2 cellular contexts compared by ENCODE assay signal in genomic region chr17:81703747-81704654, GRCh38.
TF ChIP-seq lines count a peak whose summit lies in the region.

No MANE protein-coding gene starts in this region.

TF ChIP-seq in HEK293, 187 proteins besides CTCF, POLR2A, EP300 and RAD21:
- TF ChIP-seq ZNF341 (tag by site-specific recombination; IDR thresholded peaks at IDR 0.05; ENCODE audit: low read depth) (peak; percentile 42; the same call in 1 of the 2 replicates), ZNF585B (tag by site-specific recombination; IDR thresholded peaks at IDR 0.05) (no peak), ZSCAN5A (tag by site-specific recombination; IDR thresholded peaks at IDR 0.05) (0 out of 2 replicates have a peak, but pooled peaks have one; percentile 4)
- TF ChIP-seq, protein P1, sequence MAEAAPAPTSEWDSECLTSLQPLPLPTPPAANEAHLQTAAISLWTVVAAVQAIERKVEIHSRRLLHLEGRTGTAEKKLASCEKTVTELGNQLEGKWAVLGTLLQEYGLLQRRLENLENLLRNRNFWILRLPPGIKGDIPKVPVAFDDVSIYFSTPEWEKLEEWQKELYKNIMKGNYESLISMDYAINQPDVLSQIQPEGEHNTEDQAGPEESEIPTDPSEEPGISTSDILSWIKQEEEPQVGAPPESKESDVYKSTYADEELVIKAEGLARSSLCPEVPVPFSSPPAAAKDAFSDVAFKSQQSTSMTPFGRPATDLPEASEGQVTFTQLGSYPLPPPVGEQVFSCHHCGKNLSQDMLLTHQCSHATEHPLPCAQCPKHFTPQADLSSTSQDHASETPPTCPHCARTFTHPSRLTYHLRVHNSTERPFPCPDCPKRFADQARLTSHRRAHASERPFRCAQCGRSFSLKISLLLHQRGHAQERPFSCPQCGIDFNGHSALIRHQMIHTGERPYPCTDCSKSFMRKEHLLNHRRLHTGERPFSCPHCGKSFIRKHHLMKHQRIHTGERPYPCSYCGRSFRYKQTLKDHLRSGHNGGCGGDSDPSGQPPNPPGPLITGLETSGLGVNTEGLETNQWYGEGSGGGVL (tag by site-specific recombination; IDR thresholded peaks at IDR 0.05), result 0 out of 2 replicates have a peak, but pooled peaks have one; percentile 6

TF ChIP-seq in HepG2, 621 proteins besides CTCF, POLR2A, EP300 and RAD21 (continues in another document):
- 0 out of 2 replicates have a peak, but pooled peaks have one; percentile 63 for TF ChIP-seq ZNF672 (CRISPR knock-in tag; IDR thresholded peaks at IDR 0.05)
- TF ChIP-seq ZNF263 (CRISPR knock-in tag; IDR thresholded peaks at IDR 0.05), result no peak; the same call in 1 of the 2 replicates
- peak; percentile 19; the same call in 1 of the 2 replicates for TF ChIP-seq ZNF274 (CRISPR knock-in tag; IDR thresholded peaks at IDR 0.05)
- 0 out of 2 replicates have a peak, but pooled peaks have one; percentile 10 for TF ChIP-seq ZNF180 (CRISPR knock-in tag; IDR thresholded peaks at IDR 0.05; ENCODE audit: borderline replicate concordance, low read depth)
- TF ChIP-seq ZNF430 (CRISPR knock-in tag; IDR thresholded peaks at IDR 0.05), result peak; percentile 80; the same call in 1 of the 2 replicates
- TF ChIP-seq, protein P2, sequence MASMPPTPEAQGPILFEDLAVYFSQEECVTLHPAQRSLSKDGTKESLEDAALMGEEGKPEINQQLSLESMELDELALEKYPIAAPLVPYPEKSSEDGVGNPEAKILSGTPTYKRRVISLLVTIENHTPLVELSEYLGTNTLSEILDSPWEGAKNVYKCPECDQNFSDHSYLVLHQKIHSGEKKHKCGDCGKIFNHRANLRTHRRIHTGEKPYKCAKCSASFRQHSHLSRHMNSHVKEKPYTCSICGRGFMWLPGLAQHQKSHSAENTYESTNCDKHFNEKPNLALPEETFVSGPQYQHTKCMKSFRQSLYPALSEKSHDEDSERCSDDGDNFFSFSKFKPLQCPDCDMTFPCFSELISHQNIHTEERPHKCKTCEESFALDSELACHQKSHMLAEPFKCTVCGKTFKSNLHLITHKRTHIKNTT (CRISPR knock-in tag; IDR thresholded peaks at IDR 0.05), result 0 out of 2 replicates have a peak, but pooled peaks have one; percentile 19
- 0 out of 2 replicates have a peak, but pooled peaks have one; percentile 13 for TF ChIP-seq HOXA9 (CRISPR knock-in tag; IDR thresholded peaks at IDR 0.05; ENCODE audit: borderline replicate concordance)
- peak; percentile 15; the same call in 1 of the 2 replicates for TF ChIP-seq MAX (IDR thresholded peaks at IDR 0.05)
- TF ChIP-seq BCL3 (CRISPR knock-in tag; IDR thresholded peaks at IDR 0.05), result peak; percentile 31; the same call in 1 of the 2 replicates
- 0 out of 2 replicates have a peak, but pooled peaks have one; percentile 32 for TF ChIP-seq POLR2G (IDR thresholded peaks at IDR 0.05; ENCODE audit: low read depth, low read length)
- TF ChIP-seq HNF4A (CRISPR knock-in tag; IDR thresholded peaks at IDR 0.05), result peak; percentile 29; the same call in 1 of the 2 replicates
- TF ChIP-seq HES4 (CRISPR knock-in tag; IDR thresholded peaks at IDR 0.05; ENCODE audit: borderline replicate concordance), result 0 out of 2 replicates have a peak, but pooled peaks have one; percentile 1
- TF ChIP-seq MLLT10 (CRISPR knock-in tag; IDR thresholded peaks at IDR 0.05), result peak; percentile 84; the same call in 1 of the 2 replicates
- 0 out of 2 replicates have a peak, but pooled peaks have one; percentile 10 for TF ChIP-seq ZFP82 (CRISPR knock-in tag; IDR thresholded peaks at IDR 0.05; ENCODE audit: borderline replicate concordance)
- no peak; the same call in 1 of the 2 replicates for TF ChIP-seq ATF5 (CRISPR knock-in tag; IDR thresholded peaks at IDR 0.05; ENCODE audit: low read depth)
- TF ChIP-seq THAP7 (CRISPR knock-in tag; IDR thresholded peaks at IDR 0.05), result peak; percentile 43; the same call in 1 of the 2 replicates
- 0 out of 2 replicates have a peak, but pooled peaks have one; percentile 10 for TF ChIP-seq HIVEP1 (CRISPR knock-in tag; IDR thresholded peaks at IDR 0.05)
- 0 out of 2 replicates have a peak, but pooled peaks have one; percentile 7 for TF ChIP-seq CCDC6 (CRISPR knock-in tag; IDR thresholded peaks at IDR 0.05)
- TF ChIP-seq ZFY (CRISPR knock-in tag; IDR thresholded peaks at IDR 0.05), result no peak
- no peak for TF ChIP-seq ZNF510 (CRISPR knock-in tag; IDR thresholded peaks at IDR 0.05; ENCODE audit: low read depth)
- no peak for TF ChIP-seq FOXC1 (CRISPR knock-in tag; IDR thresholded peaks at IDR 0.05; ENCODE audit: borderline replicate concordance)
- peak; percentile 23; the same call in 1 of the 2 replicates for TF ChIP-seq SIN3A (IDR thresholded peaks at IDR 0.05; ENCODE audit: borderline replicate concordance, low read depth, low read length)
- TF ChIP-seq HOXA7 (CRISPR knock-in tag; IDR thresholded peaks at IDR 0.05), result 0 out of 2 replicates have a peak, but pooled peaks have one; percentile 6
- TF ChIP-seq KLF13 (CRISPR knock-in tag; IDR thresholded peaks at IDR 0.05), result no peak
- 0 out of 2 replicates have a peak, but pooled peaks have one; percentile 25 for TF ChIP-seq MLXIP (CRISPR knock-in tag; IDR thresholded peaks at IDR 0.05; ENCODE audit: borderline replicate concordance)
- TF ChIP-seq, protein P3, sequence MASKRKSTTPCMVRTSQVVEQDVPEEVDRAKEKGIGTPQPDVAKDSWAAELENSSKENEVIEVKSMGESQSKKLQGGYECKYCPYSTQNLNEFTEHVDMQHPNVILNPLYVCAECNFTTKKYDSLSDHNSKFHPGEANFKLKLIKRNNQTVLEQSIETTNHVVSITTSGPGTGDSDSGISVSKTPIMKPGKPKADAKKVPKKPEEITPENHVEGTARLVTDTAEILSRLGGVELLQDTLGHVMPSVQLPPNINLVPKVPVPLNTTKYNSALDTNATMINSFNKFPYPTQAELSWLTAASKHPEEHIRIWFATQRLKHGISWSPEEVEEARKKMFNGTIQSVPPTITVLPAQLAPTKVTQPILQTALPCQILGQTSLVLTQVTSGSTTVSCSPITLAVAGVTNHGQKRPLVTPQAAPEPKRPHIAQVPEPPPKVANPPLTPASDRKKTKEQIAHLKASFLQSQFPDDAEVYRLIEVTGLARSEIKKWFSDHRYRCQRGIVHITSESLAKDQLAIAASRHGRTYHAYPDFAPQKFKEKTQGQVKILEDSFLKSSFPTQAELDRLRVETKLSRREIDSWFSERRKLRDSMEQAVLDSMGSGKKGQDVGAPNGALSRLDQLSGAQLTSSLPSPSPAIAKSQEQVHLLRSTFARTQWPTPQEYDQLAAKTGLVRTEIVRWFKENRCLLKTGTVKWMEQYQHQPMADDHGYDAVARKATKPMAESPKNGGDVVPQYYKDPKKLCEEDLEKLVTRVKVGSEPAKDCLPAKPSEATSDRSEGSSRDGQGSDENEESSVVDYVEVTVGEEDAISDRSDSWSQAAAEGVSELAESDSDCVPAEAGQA (IDR thresholded peaks at IDR 0.05; ENCODE audit: low read depth), result no peak
- TF ChIP-seq, protein P3 (CRISPR knock-in tag; IDR thresholded peaks at IDR 0.05; ENCODE audit: borderline replicate concordance), result peak; percentile 13; the same call in 1 of the 2 replicates
- TF ChIP-seq ZNF138 (CRISPR knock-in tag; IDR thresholded peaks at IDR 0.05; ENCODE audit: low read depth), result 0 out of 2 replicates have a peak, but pooled peaks have one; percentile 37
- TF ChIP-seq XRCC5 (optimal IDR thresholded peaks at IDR 0.05; ENCODE audit: low read length), result peak; percentile 18
- TF ChIP-seq, protein P4, sequence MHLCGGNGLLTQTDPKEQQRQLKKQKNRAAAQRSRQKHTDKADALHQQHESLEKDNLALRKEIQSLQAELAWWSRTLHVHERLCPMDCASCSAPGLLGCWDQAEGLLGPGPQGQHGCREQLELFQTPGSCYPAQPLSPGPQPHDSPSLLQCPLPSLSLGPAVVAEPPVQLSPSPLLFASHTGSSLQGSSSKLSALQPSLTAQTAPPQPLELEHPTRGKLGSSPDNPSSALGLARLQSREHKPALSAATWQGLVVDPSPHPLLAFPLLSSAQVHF (CRISPR knock-in tag; IDR thresholded peaks at IDR 0.05), result peak; percentile 9; the same call in 1 of the 2 replicates
- no peak for TF ChIP-seq KLF9 (CRISPR knock-in tag; IDR thresholded peaks at IDR 0.05; ENCODE audit: low read depth)
- peak in 1 of 2 experiments; percentile 4; a peak in 2 of 4 replicates for TF ChIP-seq NR2F1 (CRISPR knock-in tag; IDR thresholded peaks at IDR 0.05)
- no peak for TF ChIP-seq NCOR1 (IDR thresholded peaks at IDR 0.05; ENCODE audit: borderline replicate concordance, low read length)
- 0 out of 2 replicates have a peak, but pooled peaks have one; percentile 5 for TF ChIP-seq ZNF713 (CRISPR knock-in tag; IDR thresholded peaks at IDR 0.05)
- no peak for TF ChIP-seq KDM5A (IDR thresholded peaks at IDR 0.05; ENCODE audit: borderline replicate concordance, low read length)
- peak; percentile 14; the same call in 1 of the 2 replicates for TF ChIP-seq ZSCAN22 (CRISPR knock-in tag; IDR thresholded peaks at IDR 0.05)
- peak; percentile 30; the same call in 1 of the 2 replicates for TF ChIP-seq ZNF33B (CRISPR knock-in tag; IDR thresholded peaks at IDR 0.05)
- no peak for TF ChIP-seq FOXP1 (IDR thresholded peaks at IDR 0.05)
- TF ChIP-seq FOXP1 (CRISPR knock-in tag; IDR thresholded peaks at IDR 0.05), result no peak
- 0 out of 2 replicates have a peak, but pooled peaks have one; percentile 4 for TF ChIP-seq ZC3H13 (CRISPR knock-in tag; IDR thresholded peaks at IDR 0.05)
- TF ChIP-seq MZF1 (CRISPR knock-in tag; IDR thresholded peaks at IDR 0.05; ENCODE audit: borderline replicate concordance), result no peak
- 0 out of 2 replicates have a peak, but pooled peaks have one; percentile 36 for TF ChIP-seq MNT (IDR thresholded peaks at IDR 0.05)
- TF ChIP-seq ZNF431 (CRISPR knock-in tag; IDR thresholded peaks at IDR 0.05; ENCODE audit: borderline replicate concordance, low read depth), result no peak
